Comparison of ENCODE assay signal across 21 cellular contexts in the genomic region with DNA sequence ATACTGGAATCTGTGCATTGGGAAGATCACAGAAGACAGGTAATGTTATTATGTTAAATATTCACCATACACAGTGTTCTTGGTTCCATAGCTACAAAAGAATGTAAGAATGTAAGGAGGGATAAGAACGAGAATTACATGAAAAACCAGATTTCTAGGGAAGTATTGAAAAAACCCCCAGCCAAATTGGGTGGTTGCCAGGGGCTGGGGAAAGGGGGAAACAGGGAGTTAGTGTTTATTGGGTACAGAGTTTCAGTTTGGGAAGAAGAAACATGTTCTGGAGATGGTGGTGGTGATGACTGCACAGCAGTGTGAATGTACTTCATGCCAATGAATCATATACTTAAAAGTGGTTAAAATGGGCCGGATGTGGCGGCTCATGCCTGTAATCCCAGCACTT. TPM values are rescaled to one million over a fixed set of nuclear protein-coding genes. Genes with fewer than 3 reads are reported as not detected.
A peak's percentile ranks its signal among the peaks of the same experiment; 100 is the strongest.
DNase-seq lines count a peak whose midpoint lies in the region; ATAC-seq, FAIRE-seq and TF ChIP-seq lines count a peak whose summit lies in the region.
"Had no signal": no experiment of that assay in that cellular context is flagged by ENCODE, and none has a peak within 500 bp of the region (broad histone marks: within the 10 kb centered on the region; RNA-seq: fewer than 3 reads in every experiment).

No MANE protein-coding gene starts in this region.

- TF ChIP-seq CTCF in cardiac muscle cell (IDR thresholded peaks at IDR 0.05; ENCODE audit: low read depth, low read length) (no peak), psoas muscle (IDR thresholded peaks at IDR 0.05) (no peak), type B pancreatic cell (conservative IDR thresholded peaks at IDR 0.05) (no peak)

- no peaks in the 10 kb centered on the region for H3K9me3 Mint-ChIP-seq in type B pancreatic cell
- H3K9me3 Mint-ChIP-seq: CD14-positive monocyte; CD8-positive, alpha-beta T cell; H9 had no signal

- H2AK5ac ChIP-seq in mesenchymal stem cell (ENCODE audit: low read length, severe bottlenecking), result no peak overlapping the region

- no peak overlapping the region for H4K91ac ChIP-seq in mesenchymal stem cell (ENCODE audit: low read length)

- H3K4me3 Mint-ChIP-seq in type B pancreatic cell, result peak overlapping the region; percentile 24
- H3K4me3 Mint-ChIP-seq: CD14-positive monocyte, H9 had no signal

- H2AFZ ChIP-seq in mesenchymal stem cell (ENCODE audit: low read depth, low read length), result no peak overlapping the region

- intact Hi-C loops in left ventricle myocardium superior (cut with micrococcal nuclease), result no loop called here
- intact Hi-C loops in psoas muscle (cut with DNase I), result loop anchor here in 1 of 2 donors (5.0 kb wide), 2 partner anchors 115 to 135 kb away; a partner anchor contains a TSS

- H3K27me3 ChIP-seq in cardiac muscle cell (no peaks in the 10 kb centered on the region), mesenchymal stem cell (ENCODE audit: control insufficient read depth in 1 of 2, insufficient read depth in 1 of 2, low read length in 2 of 2) (no peaks in the 10 kb centered on the region), psoas muscle (ENCODE audit: insufficient read depth in 3 of 3, low read length in 2 of 3) (no peaks in the 10 kb centered on the region)

- H2BK120ac ChIP-seq in mesenchymal stem cell (ENCODE audit: low read depth, low read length), result no peak overlapping the region

- peaks cover 15% of the 10 kb centered on the region for H3K4me1 ChIP-seq in cardiac muscle cell (ENCODE audit: low read depth)
- peaks cover 7% of the 10 kb centered on the region for H3K4me1 ChIP-seq in mesenchymal stem cell (ENCODE audit: control insufficient read depth, insufficient read depth, low read depth, low read length)
- H3K4me1 ChIP-seq in psoas muscle, result peaks cover 45% of the 10 kb centered on the region

- H3K36me3 ChIP-seq in cardiac muscle cell (peaks cover 56% of the 10 kb centered on the region), mesenchymal stem cell (ENCODE audit: control insufficient read depth in 1 of 2, insufficient read depth in 2 of 2, low read depth in 1 of 2, low read length in 2 of 2) (peaks cover 20 to 32% of the 10 kb centered on the region in 2 experiments), psoas muscle (ENCODE audit: insufficient read depth in 1 of 2, low read depth in 1 of 2) (peaks cover 0 to 12% of the 10 kb centered on the region in 2 donors)

- H3K27ac Mint-ChIP-seq in type B pancreatic cell, result peak overlapping the region; percentile 61
- H3K27ac Mint-ChIP-seq: CD8-positive, alpha-beta T cell; H9 had no signal

- no peak for TF ChIP-seq POLR2A in GM12891 (IDR thresholded peaks at IDR 0.05; ENCODE audit: low read depth, low read length)

- no peak overlapping the region for H4K8ac ChIP-seq in mesenchymal stem cell (ENCODE audit: low read length)

- no peak overlapping the region for H3K18ac ChIP-seq in mesenchymal stem cell (ENCODE audit: low read depth in 1 of 2, low read length in 2 of 2)

- no peak overlapping the region for H3K4ac ChIP-seq in mesenchymal stem cell (ENCODE audit: low read depth in 1 of 2, low read length in 2 of 2)

- peaks cover 39% of the 10 kb centered on the region for H3K36me3 Mint-ChIP-seq in type B pancreatic cell
- H3K36me3 Mint-ChIP-seq: CD8-positive, alpha-beta T cell had no signal

- no peak overlapping the region for H2BK5ac ChIP-seq in mesenchymal stem cell (ENCODE audit: low read depth, low read length, poor library complexity, severe bottlenecking)

- DNase-seq in cardiac muscle cell (ENCODE audit: low read depth in 1 of 2, low spot score in 1 of 2) (no peak), left ventricle myocardium superior (no peak), mesenchymal stem cell (no peak), psoas muscle (no peak), type B pancreatic cell (ENCODE audit: extremely low spot score, unreplicated experiment) (no peak), GM12891 (ENCODE audit: insufficient read length, low spot score) (no peak)
- no peak for DNase-seq in central memory CD4-positive, alpha-beta T cell
- DNase-seq: CD8-positive, alpha-beta T cell; COR-L47; DMS153; DMS79 treated with DMSO at 0.1 percent for 48 hours; EL; GOT3; H9 had no signal

- H3K4me3 ChIP-seq in cardiac muscle cell (no peak overlapping the region), mesenchymal stem cell (ENCODE audit: insufficient read depth in 1 of 2, low read depth in 1 of 2, low read length in 2 of 2) (no peak overlapping the region), psoas muscle (no peak overlapping the region)

- no peaks in the 10 kb centered on the region for H3K27me3 Mint-ChIP-seq in type B pancreatic cell

- H3K23ac ChIP-seq in mesenchymal stem cell (ENCODE audit: low read length in 2 of 2), result no peak overlapping the region

- no peak overlapping the region for H2BK15ac ChIP-seq in mesenchymal stem cell (ENCODE audit: low read depth, poor library complexity, severe bottlenecking)

- WGBS in mesenchymal stem cell, result 100% methylated on average over 3 of the region's 3 CpGs
- 88 to 98% (median 96%) methylated on average over 3 of the region's 3 CpGs for WGBS in psoas muscle, 3 donors

- peaks cover 7% of the 10 kb centered on the region for H3K4me1 Mint-ChIP-seq in type B pancreatic cell (ENCODE audit: unreplicated experiment)

- H3K9ac ChIP-seq in mesenchymal stem cell (ENCODE audit: low read length), result peak overlapping the region; percentile 6

- no peak for ATAC-seq in left ventricle myocardium superior
- ATAC-seq in psoas muscle, result no peak
- ATAC-seq in GM21367 (IDR thresholded peaks at IDR 0.05; ENCODE audit: unreplicated experiment), result no peak
- ATAC-seq: CD8-positive, alpha-beta T cell had no signal

- H3K79me1 ChIP-seq in mesenchymal stem cell (replicated peaks; ENCODE audit: low read length, poor library complexity, severe bottlenecking), result peaks cover 9% of the 10 kb centered on the region

- H2BK12ac ChIP-seq in mesenchymal stem cell (ENCODE audit: low read length in 2 of 2), result no peak overlapping the region

- no peak overlapping the region for H3K14ac ChIP-seq in mesenchymal stem cell (ENCODE audit: low read length in 2 of 2)

- no peak for FAIRE-seq in GM12891 (lab: Jason Lieb, UNC)
- FAIRE-seq: D721Med, G401.6, GM12892, HepG2 had no signal

- no peak overlapping the region for H3K4me2 ChIP-seq in mesenchymal stem cell (ENCODE audit: low read length, poor library complexity, severe bottlenecking)

- peak overlapping the region; percentile 66 for H3K27ac ChIP-seq in cardiac muscle cell
- H3K27ac ChIP-seq in mesenchymal stem cell (ENCODE audit: low read length, poor library complexity, severe bottlenecking), result no peak overlapping the region
- peak overlapping the region; percentile 73 for H3K27ac ChIP-seq in psoas muscle
- H3K27ac ChIP-seq: 22Rv1 had no signal

- H3K9me3 ChIP-seq in cardiac muscle cell (ENCODE audit: low read depth) (no peaks in the 10 kb centered on the region), mesenchymal stem cell (ENCODE audit: control insufficient read depth, low read length) (no peaks in the 10 kb centered on the region), psoas muscle (no peaks in the 10 kb centered on the region)

TF ChIP-seq in GM12891, 5 proteins besides CTCF, POLR2A, EP300 and RAD21:
- TF ChIP-seq POU2F2 (IDR thresholded peaks at IDR 0.05; ENCODE audit: low read depth, low read length), result no peak
- no peak for TF ChIP-seq POLR2AphosphoS5 (IDR thresholded peaks at IDR 0.05; ENCODE audit: low read depth, low read length)
- TF ChIP-seq TAF1 (IDR thresholded peaks at IDR 0.05; ENCODE audit: low read depth, low read length), result no peak
- no peak for TF ChIP-seq SPI1 (IDR thresholded peaks at IDR 0.05; ENCODE audit: low read depth, low read length)
- TF ChIP-seq PAX5 (IDR thresholded peaks at IDR 0.05; ENCODE audit: insufficient read depth, low read length, severe bottlenecking), result no peak

RNA-seq across cellular contexts. Expression of a gene that starts 40.4 kb away (rescaled TPM):
- total RNA-seq in cardiac muscle cell (15.7 and 23.9 TPM in 2 replicates), left ventricle myocardium superior (106 TPM), psoas muscle (100 to 1,000 TPM; 131 to 888 (median 651) TPM), type B pancreatic cell (ENCODE audit: low replicate concordance) (17.8 and 18.7 TPM in 2 replicates)
- polyA plus RNA-seq in cardiac muscle cell (51.1 and 54.8 TPM in 2 replicates), psoas muscle (1,000 to 10,000 TPM; 1,121 to 3,024 (median 1,342) TPM)
- polyA plus RNA-seq in mesenchymal stem cell (2013, experiment 1 of 2), result 137 TPM
- 143 TPM for polyA plus RNA-seq in mesenchymal stem cell (2013, experiment 2 of 2)
- polyA plus RNA-seq in GM12891 (2012; ENCODE audit: low read depth, missing spikeins), result 172 TPM

RNA-seq across cellular contexts. Expression of a gene that starts 51.0 kb away (rescaled TPM):
- total RNA-seq in cardiac muscle cell, result 343 and 477 TPM in 2 replicates
- 455 and 589 TPM in 2 replicates for polyA plus RNA-seq in cardiac muscle cell
- 90.0 TPM for total RNA-seq in left ventricle myocardium superior
- polyA plus RNA-seq in mesenchymal stem cell (2013, experiment 1 of 2), result 279 TPM
- 271 TPM for polyA plus RNA-seq in mesenchymal stem cell (2013, experiment 2 of 2)
- total RNA-seq in psoas muscle, result 10 to 100 TPM; 44.0 to 86.0 (median 62.8) TPM
- 10 to 100 TPM; 19.0 to 53.2 (median 21.4) TPM for polyA plus RNA-seq in psoas muscle
- 41.7 and 76.3 TPM in 2 replicates for total RNA-seq in type B pancreatic cell (ENCODE audit: low replicate concordance)
- 6.8 TPM for polyA plus RNA-seq in GM12891 (2012; ENCODE audit: low read depth, missing spikeins)
